ENCODE assay signal across 1 cellular context in the genomic region with DNA sequence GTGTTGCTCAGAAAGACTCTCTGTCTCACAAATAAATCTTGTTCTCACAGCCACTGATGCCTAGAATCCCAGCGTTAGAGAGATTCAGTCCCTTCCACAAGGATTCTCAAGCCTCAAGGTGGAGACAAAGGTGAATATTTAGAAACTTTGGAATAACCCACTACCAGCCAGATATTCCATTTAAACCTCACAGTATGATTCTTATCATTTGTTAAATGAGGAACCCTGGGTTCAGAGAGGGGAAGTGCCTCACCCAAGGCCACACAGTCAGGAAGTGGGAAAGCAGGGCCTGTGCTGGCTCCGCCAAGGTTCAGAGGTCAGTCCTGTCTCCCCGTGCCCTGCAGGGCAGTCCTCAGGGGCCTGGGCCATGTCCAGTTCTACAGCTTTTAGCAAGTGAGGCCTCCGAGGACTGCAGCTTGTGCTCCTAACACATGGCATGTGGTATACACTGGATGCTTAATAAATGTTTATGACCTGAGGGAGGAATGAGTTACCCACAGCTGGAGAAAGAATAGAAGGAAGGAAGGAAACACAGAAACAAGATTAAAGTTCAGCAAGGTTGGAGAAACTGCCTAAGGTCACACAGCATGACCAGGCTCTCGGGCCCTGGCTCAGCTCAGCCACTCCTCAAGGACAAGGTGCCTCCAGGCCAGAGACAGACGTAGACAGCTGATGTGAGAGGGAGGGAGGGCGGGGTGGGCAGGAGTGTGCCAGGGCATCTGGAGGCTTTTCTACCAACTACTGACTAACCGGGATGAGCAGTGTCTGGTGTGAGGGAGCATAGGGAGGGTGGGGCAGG.
TF ChIP-seq lines count a peak whose summit lies in the region.

No MANE protein-coding gene starts in this region.

TF ChIP-seq in IMR-90, 13 proteins besides CTCF, POLR2A, EP300 and RAD21 (continued from another document):
- TF ChIP-seq, protein P1, sequence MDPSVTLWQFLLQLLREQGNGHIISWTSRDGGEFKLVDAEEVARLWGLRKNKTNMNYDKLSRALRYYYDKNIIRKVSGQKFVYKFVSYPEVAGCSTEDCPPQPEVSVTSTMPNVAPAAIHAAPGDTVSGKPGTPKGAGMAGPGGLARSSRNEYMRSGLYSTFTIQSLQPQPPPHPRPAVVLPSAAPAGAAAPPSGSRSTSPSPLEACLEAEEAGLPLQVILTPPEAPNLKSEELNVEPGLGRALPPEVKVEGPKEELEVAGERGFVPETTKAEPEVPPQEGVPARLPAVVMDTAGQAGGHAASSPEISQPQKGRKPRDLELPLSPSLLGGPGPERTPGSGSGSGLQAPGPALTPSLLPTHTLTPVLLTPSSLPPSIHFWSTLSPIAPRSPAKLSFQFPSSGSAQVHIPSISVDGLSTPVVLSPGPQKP (IDR thresholded peaks at IDR 0.05; ENCODE audit: borderline replicate concordance, low read depth, low read length): no peak
